In the genomic region with DNA sequence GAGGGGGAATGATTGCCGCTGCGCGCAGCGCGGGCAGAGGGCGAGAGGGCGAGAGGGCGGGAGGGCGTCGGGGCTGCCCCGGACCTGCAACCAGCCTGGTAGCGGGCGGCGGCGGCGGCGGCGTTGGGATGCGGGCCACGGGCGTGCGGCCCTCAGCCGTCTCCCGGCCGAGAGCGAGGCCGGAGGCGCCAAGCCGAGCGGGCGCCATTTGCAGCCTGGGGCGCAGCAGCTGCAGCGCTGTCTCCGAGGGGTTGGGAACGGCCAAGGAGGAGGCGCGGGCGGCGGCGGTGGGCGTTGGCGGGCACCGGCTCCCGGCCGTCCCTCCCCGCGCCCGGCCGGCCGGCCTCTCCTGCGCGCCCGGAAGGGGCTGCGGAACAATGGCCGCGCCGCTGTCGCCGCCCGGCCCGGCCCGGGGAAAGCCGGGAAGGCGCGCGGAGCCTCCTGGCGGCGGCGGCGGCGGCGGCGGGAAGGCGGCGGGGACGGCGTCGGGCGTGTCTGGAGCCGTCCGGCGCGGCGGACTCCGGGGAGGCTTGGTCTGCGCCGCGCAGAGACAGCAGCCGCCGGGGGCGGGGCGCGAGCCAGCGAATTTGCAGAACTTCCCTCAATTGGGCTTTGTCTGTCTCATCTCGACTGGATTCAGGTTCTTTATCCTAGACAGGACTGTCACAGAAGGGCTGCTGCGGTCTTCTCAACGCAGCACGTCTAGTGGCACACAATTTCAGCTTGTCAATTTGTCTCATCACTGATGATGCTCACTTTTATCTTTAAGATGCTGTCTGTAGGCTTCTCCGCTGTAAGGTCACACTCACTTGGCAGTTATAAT, we compare ENCODE assay signal across 1 cellular context.
A peak's percentile ranks its signal among the peaks of the same experiment; 100 is the strongest.
TF ChIP-seq lines count a peak whose summit lies in the region.

No MANE protein-coding gene starts in this region.

TF ChIP-seq in HEK293, 187 proteins besides CTCF, POLR2A, EP300 and RAD21 (continued from another document):
- TF ChIP-seq, protein P1, sequence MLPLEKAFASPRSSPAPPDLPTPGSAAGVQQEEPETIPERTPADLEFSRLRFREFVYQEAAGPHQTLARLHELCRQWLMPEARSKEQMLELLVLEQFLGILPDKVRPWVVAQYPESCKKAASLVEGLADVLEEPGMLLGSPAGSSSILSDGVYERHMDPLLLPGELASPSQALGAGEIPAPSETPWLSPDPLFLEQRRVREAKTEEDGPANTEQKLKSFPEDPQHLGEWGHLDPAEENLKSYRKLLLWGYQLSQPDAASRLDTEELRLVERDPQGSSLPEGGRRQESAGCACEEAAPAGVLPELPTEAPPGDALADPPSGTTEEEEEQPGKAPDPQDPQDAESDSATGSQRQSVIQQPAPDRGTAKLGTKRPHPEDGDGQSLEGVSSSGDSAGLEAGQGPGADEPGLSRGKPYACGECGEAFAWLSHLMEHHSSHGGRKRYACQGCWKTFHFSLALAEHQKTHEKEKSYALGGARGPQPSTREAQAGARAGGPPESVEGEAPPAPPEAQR (tag by site-specific recombination; IDR thresholded peaks at IDR 0.05): no peak
- TF ChIP-seq KLF1 (tag by site-specific recombination; IDR thresholded peaks at IDR 0.05) (no peak), YY1 (tag by site-specific recombination; IDR thresholded peaks at IDR 0.05) (peak; percentile 78; the same call in 1 of the 2 replicates), ZNF266 (tag by site-specific recombination; IDR thresholded peaks at IDR 0.05; ENCODE audit: low read depth) (no peak), ZNF510 (tag by site-specific recombination; IDR thresholded peaks at IDR 0.05; ENCODE audit: insufficient replicate concordance) (no peak), HOXA7 (CRISPR knock-in tag; IDR thresholded peaks at IDR 0.05; ENCODE audit: borderline replicate concordance) (no peak), ZNF202 (tag by site-specific recombination; IDR thresholded peaks at IDR 0.05; ENCODE audit: borderline replicate concordance) (no peak), IKZF3 (tag by site-specific recombination; IDR thresholded peaks at IDR 0.05) (peak; percentile 84), ZNF707 (tag by site-specific recombination; IDR thresholded peaks at IDR 0.05) (no peak), ZNF561 (tag by site-specific recombination; IDR thresholded peaks at IDR 0.05; ENCODE audit: borderline replicate concordance) (no peak), ZNF624 (tag by site-specific recombination; IDR thresholded peaks at IDR 0.05) (no peak), ZNF10 (tag by site-specific recombination; IDR thresholded peaks at IDR 0.05) (no peak), HOXD13 (CRISPR knock-in tag; IDR thresholded peaks at IDR 0.05; ENCODE audit: borderline replicate concordance) (no peak), ZNF341 (tag by site-specific recombination; IDR thresholded peaks at IDR 0.05; ENCODE audit: low read depth) (peak; percentile 53), ZNF701 (tag by site-specific recombination; IDR thresholded peaks at IDR 0.05) (no peak), SALL2 (tag by site-specific recombination; IDR thresholded peaks at IDR 0.05; ENCODE audit: borderline replicate concordance) (no peak), ZBTB17 (tag by site-specific recombination; IDR thresholded peaks at IDR 0.05) (0 out of 2 replicates have a peak, but pooled peaks have one; percentile 13), ZNF571 (tag by site-specific recombination; IDR thresholded peaks at IDR 0.05) (no peak), KLF10 (tag by site-specific recombination; IDR thresholded peaks at IDR 0.05) (peak; percentile 36; the same call in 1 of the 2 replicates), ZBTB48 (tag by site-specific recombination; IDR thresholded peaks at IDR 0.05) (peak; percentile 29; the same call in 1 of the 2 replicates), KLF8 (tag by site-specific recombination; IDR thresholded peaks at IDR 0.05) (no peak)
- TF ChIP-seq, protein P2, sequence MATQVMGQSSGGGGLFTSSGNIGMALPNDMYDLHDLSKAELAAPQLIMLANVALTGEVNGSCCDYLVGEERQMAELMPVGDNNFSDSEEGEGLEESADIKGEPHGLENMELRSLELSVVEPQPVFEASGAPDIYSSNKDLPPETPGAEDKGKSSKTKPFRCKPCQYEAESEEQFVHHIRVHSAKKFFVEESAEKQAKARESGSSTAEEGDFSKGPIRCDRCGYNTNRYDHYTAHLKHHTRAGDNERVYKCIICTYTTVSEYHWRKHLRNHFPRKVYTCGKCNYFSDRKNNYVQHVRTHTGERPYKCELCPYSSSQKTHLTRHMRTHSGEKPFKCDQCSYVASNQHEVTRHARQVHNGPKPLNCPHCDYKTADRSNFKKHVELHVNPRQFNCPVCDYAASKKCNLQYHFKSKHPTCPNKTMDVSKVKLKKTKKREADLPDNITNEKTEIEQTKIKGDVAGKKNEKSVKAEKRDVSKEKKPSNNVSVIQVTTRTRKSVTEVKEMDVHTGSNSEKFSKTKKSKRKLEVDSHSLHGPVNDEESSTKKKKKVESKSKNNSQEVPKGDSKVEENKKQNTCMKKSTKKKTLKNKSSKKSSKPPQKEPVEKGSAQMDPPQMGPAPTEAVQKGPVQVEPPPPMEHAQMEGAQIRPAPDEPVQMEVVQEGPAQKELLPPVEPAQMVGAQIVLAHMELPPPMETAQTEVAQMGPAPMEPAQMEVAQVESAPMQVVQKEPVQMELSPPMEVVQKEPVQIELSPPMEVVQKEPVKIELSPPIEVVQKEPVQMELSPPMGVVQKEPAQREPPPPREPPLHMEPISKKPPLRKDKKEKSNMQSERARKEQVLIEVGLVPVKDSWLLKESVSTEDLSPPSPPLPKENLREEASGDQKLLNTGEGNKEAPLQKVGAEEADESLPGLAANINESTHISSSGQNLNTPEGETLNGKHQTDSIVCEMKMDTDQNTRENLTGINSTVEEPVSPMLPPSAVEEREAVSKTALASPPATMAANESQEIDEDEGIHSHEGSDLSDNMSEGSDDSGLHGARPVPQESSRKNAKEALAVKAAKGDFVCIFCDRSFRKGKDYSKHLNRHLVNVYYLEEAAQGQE (tag by site-specific recombination; IDR thresholded peaks at IDR 0.05): no peak
- TF ChIP-seq, protein P3, sequence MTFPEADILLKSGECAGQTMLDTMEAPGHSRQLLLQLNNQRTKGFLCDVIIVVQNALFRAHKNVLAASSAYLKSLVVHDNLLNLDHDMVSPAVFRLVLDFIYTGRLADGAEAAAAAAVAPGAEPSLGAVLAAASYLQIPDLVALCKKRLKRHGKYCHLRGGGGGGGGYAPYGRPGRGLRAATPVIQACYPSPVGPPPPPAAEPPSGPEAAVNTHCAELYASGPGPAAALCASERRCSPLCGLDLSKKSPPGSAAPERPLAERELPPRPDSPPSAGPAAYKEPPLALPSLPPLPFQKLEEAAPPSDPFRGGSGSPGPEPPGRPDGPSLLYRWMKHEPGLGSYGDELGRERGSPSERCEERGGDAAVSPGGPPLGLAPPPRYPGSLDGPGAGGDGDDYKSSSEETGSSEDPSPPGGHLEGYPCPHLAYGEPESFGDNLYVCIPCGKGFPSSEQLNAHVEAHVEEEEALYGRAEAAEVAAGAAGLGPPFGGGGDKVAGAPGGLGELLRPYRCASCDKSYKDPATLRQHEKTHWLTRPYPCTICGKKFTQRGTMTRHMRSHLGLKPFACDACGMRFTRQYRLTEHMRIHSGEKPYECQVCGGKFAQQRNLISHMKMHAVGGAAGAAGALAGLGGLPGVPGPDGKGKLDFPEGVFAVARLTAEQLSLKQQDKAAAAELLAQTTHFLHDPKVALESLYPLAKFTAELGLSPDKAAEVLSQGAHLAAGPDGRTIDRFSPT (tag by site-specific recombination; IDR thresholded peaks at IDR 0.05): no peak
- TF ChIP-seq, protein P4, sequence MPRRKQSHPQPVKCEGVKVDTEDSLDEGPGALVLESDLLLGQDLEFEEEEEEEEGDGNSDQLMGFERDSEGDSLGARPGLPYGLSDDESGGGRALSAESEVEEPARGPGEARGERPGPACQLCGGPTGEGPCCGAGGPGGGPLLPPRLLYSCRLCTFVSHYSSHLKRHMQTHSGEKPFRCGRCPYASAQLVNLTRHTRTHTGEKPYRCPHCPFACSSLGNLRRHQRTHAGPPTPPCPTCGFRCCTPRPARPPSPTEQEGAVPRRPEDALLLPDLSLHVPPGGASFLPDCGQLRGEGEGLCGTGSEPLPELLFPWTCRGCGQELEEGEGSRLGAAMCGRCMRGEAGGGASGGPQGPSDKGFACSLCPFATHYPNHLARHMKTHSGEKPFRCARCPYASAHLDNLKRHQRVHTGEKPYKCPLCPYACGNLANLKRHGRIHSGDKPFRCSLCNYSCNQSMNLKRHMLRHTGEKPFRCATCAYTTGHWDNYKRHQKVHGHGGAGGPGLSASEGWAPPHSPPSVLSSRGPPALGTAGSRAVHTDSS (tag by site-specific recombination; IDR thresholded peaks at IDR 0.05): no peak
- TF ChIP-seq, protein P5, sequence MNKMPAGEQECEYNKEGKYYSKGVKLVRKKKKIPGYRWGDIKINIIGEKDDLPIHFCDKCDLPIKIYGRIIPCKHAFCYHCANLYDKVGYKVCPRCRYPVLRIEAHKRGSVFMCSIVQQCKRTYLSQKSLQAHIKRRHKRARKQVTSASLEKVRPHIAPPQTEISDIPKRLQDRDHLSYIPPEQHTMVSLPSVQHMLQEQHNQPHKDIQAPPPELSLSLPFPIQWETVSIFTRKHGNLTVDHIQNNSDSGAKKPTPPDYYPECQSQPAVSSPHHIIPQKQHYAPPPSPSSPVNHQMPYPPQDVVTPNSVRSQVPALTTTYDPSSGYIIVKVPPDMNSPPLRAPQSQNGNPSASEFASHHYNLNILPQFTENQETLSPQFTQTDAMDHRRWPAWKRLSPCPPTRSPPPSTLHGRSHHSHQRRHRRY (tag by site-specific recombination; IDR thresholded peaks at IDR 0.05): no peak
- TF ChIP-seq, protein P6, sequence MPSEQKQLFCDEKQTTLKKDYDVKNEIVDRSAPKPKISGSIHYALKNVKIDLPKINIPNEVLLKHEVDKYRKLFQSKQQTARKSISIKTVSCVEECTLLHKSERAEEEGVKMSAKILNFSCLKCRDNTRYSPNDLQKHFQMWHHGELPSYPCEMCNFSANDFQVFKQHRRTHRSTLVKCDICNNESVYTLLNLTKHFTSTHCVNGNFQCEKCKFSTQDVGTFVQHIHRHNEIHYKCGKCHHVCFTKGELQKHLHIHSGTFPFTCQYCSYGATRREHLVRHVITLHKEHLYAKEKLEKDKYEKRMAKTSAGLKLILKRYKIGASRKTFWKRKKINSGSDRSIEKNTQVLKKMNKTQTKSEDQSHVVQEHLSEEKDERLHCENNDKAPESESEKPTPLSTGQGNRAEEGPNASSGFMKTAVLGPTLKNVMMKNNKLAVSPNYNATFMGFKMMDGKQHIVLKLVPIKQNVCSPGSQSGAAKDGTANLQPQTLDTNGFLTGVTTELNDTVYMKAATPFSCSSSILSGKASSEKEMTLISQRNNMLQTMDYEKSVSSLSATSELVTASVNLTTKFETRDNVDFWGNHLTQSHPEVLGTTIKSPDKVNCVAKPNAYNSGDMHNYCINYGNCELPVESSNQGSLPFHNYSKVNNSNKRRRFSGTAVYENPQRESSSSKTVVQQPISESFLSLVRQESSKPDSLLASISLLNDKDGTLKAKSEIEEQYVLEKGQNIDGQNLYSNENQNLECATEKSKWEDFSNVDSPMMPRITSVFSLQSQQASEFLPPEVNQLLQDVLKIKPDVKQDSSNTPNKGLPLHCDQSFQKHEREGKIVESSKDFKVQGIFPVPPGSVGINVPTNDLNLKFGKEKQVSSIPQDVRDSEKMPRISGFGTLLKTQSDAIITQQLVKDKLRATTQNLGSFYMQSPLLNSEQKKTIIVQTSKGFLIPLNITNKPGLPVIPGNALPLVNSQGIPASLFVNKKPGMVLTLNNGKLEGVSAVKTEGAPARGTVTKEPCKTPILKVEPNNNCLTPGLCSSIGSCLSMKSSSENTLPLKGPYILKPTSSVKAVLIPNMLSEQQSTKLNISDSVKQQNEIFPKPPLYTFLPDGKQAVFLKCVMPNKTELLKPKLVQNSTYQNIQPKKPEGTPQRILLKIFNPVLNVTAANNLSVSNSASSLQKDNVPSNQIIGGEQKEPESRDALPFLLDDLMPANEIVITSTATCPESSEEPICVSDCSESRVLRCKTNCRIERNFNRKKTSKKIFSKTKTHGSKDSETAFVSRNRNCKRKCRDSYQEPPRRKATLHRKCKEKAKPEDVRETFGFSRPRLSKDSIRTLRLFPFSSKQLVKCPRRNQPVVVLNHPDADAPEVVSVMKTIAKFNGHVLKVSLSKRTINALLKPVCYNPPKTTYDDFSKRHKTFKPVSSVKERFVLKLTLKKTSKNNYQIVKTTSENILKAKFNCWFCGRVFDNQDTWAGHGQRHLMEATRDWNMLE (tag by site-specific recombination; conservative IDR thresholded peaks at IDR 0.05; ENCODE audit: low read depth): no peak
